In genomic region chr1:223708651-223709268, GRCh38 we compare ENCODE assay signal across 14 cellular contexts. TPM values are rescaled to one million over a fixed set of nuclear protein-coding genes. Genes with fewer than 3 reads are reported as not detected.
DNase-seq lines count a peak whose midpoint lies in the region; ATAC-seq, FAIRE-seq and TF ChIP-seq lines count a peak whose summit lies in the region.
"Had no signal": no experiment of that assay in that cellular context is flagged by ENCODE, and none has a peak within 500 bp of the region (broad histone marks: within the 10 kb centered on the region; RNA-seq: fewer than 3 reads in every experiment).

No MANE protein-coding gene starts in this region.

- H3K9me3 Mint-ChIP-seq in activated CD8-positive, alpha-beta memory T cell treated with anti-CD3 and anti-CD28 coated beads, Interleukin-2, amount 10 ng/mL, durations not matched to agents 7 days and 5 days (ENCODE audit: low read depth): no peaks in the 10 kb centered on the region

- peak overlapping the region; percentile 35 for H3K27ac ChIP-seq in right cardiac atrium (ENCODE audit: low read length)
- H3K27ac ChIP-seq in keratinocyte (ENCODE audit: control insufficient read depth, insufficient read depth, low read length): no peak overlapping the region
- H3K27ac ChIP-seq in upper lobe of right lung: peak overlapping the region; percentile 5

- peaks cover 32% of the 10 kb centered on the region for H3K4me1 Mint-ChIP-seq in activated CD8-positive, alpha-beta memory T cell treated with anti-CD3 and anti-CD28 coated beads, Interleukin-2, amount 10 ng/mL, durations not matched to agents 7 days and 5 days

- peaks cover 7% of the 10 kb centered on the region for H3K36me3 Mint-ChIP-seq in activated CD8-positive, alpha-beta memory T cell treated with anti-CD3 and anti-CD28 coated beads, Interleukin-2, amount 10 ng/mL, durations not matched to agents 7 days and 5 days

- H3K36me3 ChIP-seq in keratinocyte (ENCODE audit: control insufficient read depth in 2 of 2, extremely low read depth in 1 of 2, insufficient read depth in 2 of 2, low read length in 2 of 2) (no peaks in the 10 kb centered on the region), upper lobe of right lung (no peaks in the 10 kb centered on the region)
- H3K36me3 ChIP-seq: lower lobe of right lung had no signal

- no peak overlapping the region for H3K4me3 Mint-ChIP-seq in activated CD8-positive, alpha-beta memory T cell treated with anti-CD3 and anti-CD28 coated beads, Interleukin-2, amount 10 ng/mL, durations not matched to agents 7 days and 5 days

- TF ChIP-seq CTCF in keratinocyte (optimal IDR thresholded peaks at IDR 0.05 in 1 of 3, IDR thresholded peaks at IDR 0.05 in 1 of 3, conservative IDR thresholded peaks at IDR 0.05 in 1 of 3; ENCODE audit: extremely low read depth in 1 of 3, insufficient read depth in 2 of 3, low read length in 3 of 3) (no peak), upper lobe of right lung (IDR thresholded peaks at IDR 0.05) (no peak)

- peak overlapping the region; percentile 32 for H2AFZ ChIP-seq in keratinocyte (ENCODE audit: control insufficient read depth, low read length)

- H4K20me1 ChIP-seq in keratinocyte (ENCODE audit: control insufficient read depth, extremely low read depth, insufficient read depth, low read length): no peaks in the 10 kb centered on the region

- dilution Hi-C loops in keratinocyte (cut with MboI; ENCODE audit: extremely low pct_ligation_motif_present, low sequenced_read_pairs): no loop called here

- H3K9me3 ChIP-seq in right cardiac atrium (ENCODE audit: control insufficient read depth, low read length): no peaks in the 10 kb centered on the region
- no peaks in the 10 kb centered on the region for H3K9me3 ChIP-seq in keratinocyte (ENCODE audit: control insufficient read depth, low read depth, low read length)
- no peaks in the 10 kb centered on the region for H3K9me3 ChIP-seq in upper lobe of right lung
- H3K9me3 ChIP-seq: lower lobe of right lung had no signal

- H3K27ac Mint-ChIP-seq in activated CD8-positive, alpha-beta memory T cell treated with anti-CD3 and anti-CD28 coated beads, Interleukin-2, amount 10 ng/mL, durations not matched to agents 7 days and 5 days: peak overlapping the region; percentile 3

- H3K79me2 ChIP-seq in keratinocyte (ENCODE audit: control insufficient read depth, insufficient read depth, low read length): peaks cover 14% of the 10 kb centered on the region

- intact Hi-C loops in right cardiac atrium (cut with DNase I) (no loop called here), left cardiac atrium (cut with DNase I) (loop anchor here in 1 of 2 donors (10.0 kb wide), 1 partner anchor 136 kb away; the partner anchor contains the start of gene TP53BP2), upper lobe of right lung (cut with DNase I) (no loop called here)

- peak in 1 of 3 donors; percentile 35 for DNase-seq in right cardiac atrium
- DNase-seq in left cardiac atrium: no peak
- DNase-seq in activated CD8-positive, alpha-beta memory T cell treated with anti-CD3 and anti-CD28 coated beads, Interleukin-2, amount 10 ng/mL, durations not matched to agents 7 days and 5 days: no peak
- no peak for DNase-seq in keratinocyte (ENCODE audit: low read depth, low spot score)
- DNase-seq in upper lobe of right lung: no peak
- DNase-seq in AML-193 (lab: John Stamatoyannopoulos, UW): no peak
- DNase-seq in DMS79 (lab: John Stamatoyannopoulos, UW): no peak
- DNase-seq: activated CD4-positive, CD25-positive, alpha-beta regulatory T cell treated with anti-CD3 and anti-CD28 coated beads, Interleukin-2, amount 50 U/mL, for 72 hours; activated effector memory CD4-positive, alpha-beta T cell treated with anti-CD3 and anti-CD28 coated beads, Interleukin-2, amount 50 U/mL, for 16 hours; lower lobe of right lung; MM.1S; occipital lobe had no signal

- peak; percentile 29 for FAIRE-seq in keratinocyte (lab: Jason Lieb, UNC)
- FAIRE-seq: GM12891 had no signal

- H3K4me2 ChIP-seq in keratinocyte (ENCODE audit: control insufficient read depth, extremely low read depth, insufficient read depth, low read depth, low read length): no peak overlapping the region

- 78% methylated on average over 3 of the region's 3 CpGs for WGBS in right cardiac atrium

- CTCF ChIA-PET in activated CD8-positive, alpha-beta memory T cell treated with anti-CD3 and anti-CD28 coated beads, Interleukin-2, amount 10 ng/mL, durations not matched to agents 7 days and 5 days (lab: Charles Lee): interaction anchor here (1.0 to 5.7 kb wide), 4 partner anchors 11 to 136 kb away, joined by 3 to 41 read pairs (median 6); no protein-coding TSS in a partner anchor

- H3K9ac ChIP-seq in keratinocyte (ENCODE audit: control insufficient read depth, extremely low read depth, insufficient read depth, low read length): peak overlapping the region; percentile 9

- no peaks in the 10 kb centered on the region for H3K9me1 ChIP-seq in keratinocyte (ENCODE audit: control insufficient read depth, extremely low read depth, insufficient read depth, low read length)

- H3K27me3 ChIP-seq in right cardiac atrium (ENCODE audit: control insufficient read depth, insufficient read depth) (no peaks in the 10 kb centered on the region), keratinocyte (ENCODE audit: control insufficient read depth, extremely low read depth, insufficient read depth, low read length) (no peaks in the 10 kb centered on the region), upper lobe of right lung (no peaks in the 10 kb centered on the region)

- H3K4me3 ChIP-seq in right cardiac atrium (ENCODE audit: low read length): no peak overlapping the region
- no peak overlapping the region for H3K4me3 ChIP-seq in keratinocyte (ENCODE audit: control insufficient read depth in 2 of 3, extremely low read depth in 1 of 3, insufficient read depth in 2 of 3, low read depth in 1 of 3, low read length in 3 of 3)
- H3K4me3 ChIP-seq in upper lobe of right lung: no peak overlapping the region
- H3K4me3 ChIP-seq: lower lobe of right lung had no signal

- no peaks in the 10 kb centered on the region for H3K27me3 Mint-ChIP-seq in activated CD8-positive, alpha-beta memory T cell treated with anti-CD3 and anti-CD28 coated beads, Interleukin-2, amount 10 ng/mL, durations not matched to agents 7 days and 5 days

- H3K4me1 ChIP-seq in right cardiac atrium (ENCODE audit: control insufficient read depth, insufficient read depth, low read length) (peaks cover 28% of the 10 kb centered on the region), keratinocyte (ENCODE audit: control insufficient read depth, extremely low read depth, insufficient read depth, low read length) (peaks cover 42% of the 10 kb centered on the region), upper lobe of right lung (peaks cover 46% of the 10 kb centered on the region)

- ATAC-seq in right cardiac atrium (no peak), left cardiac atrium (no peak), upper lobe of right lung (no peak), HG03442 (IDR thresholded peaks at IDR 0.05; ENCODE audit: unreplicated experiment) (no peak)
- no peak for ATAC-seq in activated CD8-positive, alpha-beta memory T cell treated with anti-CD3 and anti-CD28 coated beads, Interleukin-2, amount 10 ng/mL, durations not matched to agents 7 days and 5 days

RNA-seq across cellular contexts. Expression of gene CAPN2, which starts 3.6 kb away (rescaled TPM):
- total RNA-seq in right cardiac atrium: 10 to 100 TPM; 58.6 to 91.6 (median 73.2) TPM
- 52.7 TPM for polyA plus RNA-seq in right cardiac atrium
- 100 to 1,000 TPM in 1 of 2 donors, 10 to 100 TPM in 1; 89.1 to 107 TPM for total RNA-seq in left cardiac atrium
- 100 to 1,000 TPM; 183 to 255 TPM for total RNA-seq in activated CD8-positive, alpha-beta memory T cell treated with anti-CD3 and anti-CD28 coated beads, Interleukin-2, amount 10 ng/mL, durations not matched to agents 7 days and 5 days
- polyA plus RNA-seq in keratinocyte: 278 to 366 TPM (median 350 TPM) in 3 replicates
- 134 TPM for polyA plus RNA-seq in keratinocyte (2011; ENCODE audit: low read depth)
- 291 and 382 TPM in 2 replicates for polyA plus RNA-seq in keratinocyte (2011; cell fraction: cytosol; rRNA removed)
- polyA plus RNA-seq in keratinocyte (2011; cell fraction: nucleus; rRNA removed): 489 and 510 TPM in 2 replicates
- 174 and 413 TPM in 2 replicates for polyA plus RNA-seq in keratinocyte (2012; ENCODE audit: low replicate concordance)
- polyA minus RNA-seq in keratinocyte: 279 to 391 TPM (median 316 TPM) in 3 replicates
- polyA minus RNA-seq in keratinocyte (2011; cell fraction: cytosol; rRNA and poly(A)+ RNA removed): 330 TPM
- 168 and 240 TPM in 2 replicates for polyA minus RNA-seq in keratinocyte (2011; cell fraction: nucleus; rRNA and poly(A)+ RNA removed)
- total RNA-seq in upper lobe of right lung: 306 TPM

RNA-seq across cellular contexts. Expression of gene CAPN8, which starts 43.3 kb away (rescaled TPM):
- not detected for total RNA-seq in right cardiac atrium
- 0.23 TPM for polyA plus RNA-seq in right cardiac atrium
- total RNA-seq in left cardiac atrium: under 1 TPM in 1 of 2 donors, not detected in 1; 0.21 TPM
- total RNA-seq in activated CD8-positive, alpha-beta memory T cell treated with anti-CD3 and anti-CD28 coated beads, Interleukin-2, amount 10 ng/mL, durations not matched to agents 7 days and 5 days: not detected
- polyA plus RNA-seq in keratinocyte: 2.5 to 4.7 TPM (median 3.0 TPM) in 3 replicates
- polyA plus RNA-seq in keratinocyte (2011; ENCODE audit: low read depth): 0.49 TPM
- polyA plus RNA-seq in keratinocyte (2011; cell fraction: cytosol; rRNA removed): 0.58 and 0.79 TPM in 2 replicates
- 18.0 and 22.5 TPM in 2 replicates for polyA plus RNA-seq in keratinocyte (2011; cell fraction: nucleus; rRNA removed)
- 1.2 and 2.8 TPM in 2 replicates for polyA plus RNA-seq in keratinocyte (2012; ENCODE audit: low replicate concordance)
- polyA minus RNA-seq in keratinocyte: 1.7 to 3.0 TPM (median 2.1 TPM) in 3 replicates
- not detected for polyA minus RNA-seq in keratinocyte (2011; cell fraction: cytosol; rRNA and poly(A)+ RNA removed)
- 3.2 and 4.1 TPM in 2 replicates for polyA minus RNA-seq in keratinocyte (2011; cell fraction: nucleus; rRNA and poly(A)+ RNA removed)
- 83.5 TPM for total RNA-seq in upper lobe of right lung
- total RNA-seq: occipital lobe had no signal

Comparison
In these comparisons a context has a peak if more than half of its experiments do, and no peak if none do; other contexts are left out.
1. RNA of gene CAPN8, which starts 43.3 kb away (total RNA-seq): 83.5 TPM in upper lobe of right lung (single experiment); 0.21 TPM in left cardiac atrium, not detected in activated CD8-positive, alpha-beta memory T cell treated with anti-CD3 and anti-CD28 coated beads, Interleukin-2, amount 10 ng/mL, durations not matched to agents 7 days and 5 days and not detected in right cardiac atrium; every median in the first group is over 10 times any median in the second.